ENCODE assay signal across 9 cellular contexts in genomic region chr17:7022791-7023571, GRCh38. TPM values are rescaled to one million over a fixed set of nuclear protein-coding genes. Genes with fewer than 3 reads are reported as not detected.
DNase-seq lines count a peak whose midpoint lies in the region; ATAC-seq, FAIRE-seq and TF ChIP-seq lines count a peak whose summit lies in the region.
"Had no signal": no experiment of that assay in that cellular context is flagged by ENCODE, and none has a peak within 500 bp of the region (broad histone marks: within the 10 kb centered on the region; RNA-seq: fewer than 3 reads in every experiment).

TSS of gene BCL6B (plus strand) at chr17:7023050. CDS start at chr17:7023672, 622 bp downstream.

- peaks cover 11% of the 10 kb centered on the region for H3K23me2 ChIP-seq in H1 (ENCODE audit: low read depth, low read length)

- H3K9me3 ChIP-seq in OCI-LY1 (ENCODE audit: low read length), result no peaks in the 10 kb centered on the region
- no peaks in the 10 kb centered on the region for H3K9me3 ChIP-seq in H1 (ENCODE audit: insufficient read depth in 2 of 2, low read depth in 1 of 2, low read length in 1 of 2)
- H3K9me3 ChIP-seq in mucosa of stomach (ENCODE audit: control insufficient read depth, low read length), result no peaks in the 10 kb centered on the region

- H3K4me2 ChIP-seq in OCI-LY1 (ENCODE audit: low read length) (peak within 1 kb of the TSS; percentile 47), H1 (ENCODE audit: insufficient read depth in 1 of 2, low read depth in 2 of 2, low read length in 2 of 2) (peak within 1 kb of the TSS; percentile 91 to 97)

- H3K9me2 ChIP-seq in OCI-LY1 (ENCODE audit: low read depth, low read length), result no peaks in the 10 kb centered on the region

- H3K18ac ChIP-seq in H1 (ENCODE audit: extremely low read depth, low read length), result peak within 1 kb of the TSS; percentile 78; the same call in 1 of the 2 replicates

- H2BK5ac ChIP-seq in H1 (ENCODE audit: low read depth, low read length), result no peak within 1 kb of the TSS; the same call in 1 of the 2 replicates

- POLR2A ChIA-PET in H1 (lab: Charles Lee; ENCODE audit: partially characterized antibody), result interaction anchor here (0.8 to 3.3 kb wide), 4 partner anchors 8 to 20 kb away, joined by 3 to 15 read pairs (median 8); partner anchors contain the start of genes RNASEK and SLC16A13

- peak within 1 kb of the TSS; percentile 34 for H4K91ac ChIP-seq in H1 (replicated peaks; ENCODE audit: insufficient read length, low read length)

- ATAC-seq in GM21360 (IDR thresholded peaks at IDR 0.05; ENCODE audit: unreplicated experiment), result no peak

- H3K4me3 ChIP-seq in ACC112 (ENCODE audit: low read depth, low read length) (peak within 1 kb of the TSS; percentile 65), OCI-LY1 (ENCODE audit: low read depth, low read length, poor library complexity, severe bottlenecking) (peak within 1 kb of the TSS; percentile 43), H1 (ENCODE audit: extremely low read depth in 1 of 4, insufficient read depth in 2 of 4, low read depth in 3 of 4, low read length in 4 of 4) (peak within 1 kb of the TSS; percentile 57 to 68 (median 59)), mucosa of stomach (ENCODE audit: low read length) (peak within 1 kb of the TSS; percentile 14)

- H2BK12ac ChIP-seq in H1 (ENCODE audit: low read depth, low read length), result 0 out of 2 replicates have a peak within 1 kb of the TSS, but pooled peaks have one; percentile 14

- H3F3A ChIP-seq in OCI-LY1 (ENCODE audit: insufficient read depth, low read length), result no peaks in the 10 kb centered on the region

- no peaks in the 10 kb centered on the region for H4K20me1 ChIP-seq in OCI-LY1 (ENCODE audit: insufficient read depth, low read length)
- H4K20me1 ChIP-seq in H1 (replicated peaks in 1 of 2; ENCODE audit: control insufficient read depth in 1 of 2, insufficient read depth in 2 of 2, low read length in 2 of 2), result no peaks in the 10 kb centered on the region

- H3K23ac ChIP-seq in H1 (ENCODE audit: insufficient read length), result no peak within 1 kb of the TSS

- peak within 1 kb of the TSS; percentile 14 for H3K56ac ChIP-seq in H1 (replicated peaks; ENCODE audit: insufficient read length, low read depth, low read length)

- peaks cover 7% of the 10 kb centered on the region for H3K4me1 ChIP-seq in ACC112 (ENCODE audit: control insufficient read depth, insufficient read depth, low read length, unreplicated experiment)
- H3K4me1 ChIP-seq in OCI-LY1 (ENCODE audit: insufficient read depth, low read length, severe bottlenecking), result peaks cover 14% of the 10 kb centered on the region
- H3K4me1 ChIP-seq in H1 (replicated peaks in 1 of 4; ENCODE audit: control insufficient read depth in 3 of 4, insufficient read depth in 4 of 4, low read length in 3 of 4), result peaks cover 0 to 15% (median 5%) of the 10 kb centered on the region in 4 experiments; a peak in 6 of 7 replicates
- peaks cover 27% of the 10 kb centered on the region for H3K4me1 ChIP-seq in mucosa of stomach (ENCODE audit: control insufficient read depth, insufficient read depth, low read length)

- H3K36me3 ChIP-seq in ACC112 (ENCODE audit: insufficient read depth, low read length), result no peaks in the 10 kb centered on the region
- H3K36me3 ChIP-seq in OCI-LY1 (ENCODE audit: insufficient read depth, low read length), result no peaks in the 10 kb centered on the region
- peaks cover 0 to 8% (median 3%) of the 10 kb centered on the region in 4 experiments; a peak in 1 of 8 replicates for H3K36me3 ChIP-seq in H1 (ENCODE audit: control insufficient read depth in 2 of 4, insufficient read depth in 4 of 4, low read length in 3 of 4)
- no peaks in the 10 kb centered on the region for H3K36me3 ChIP-seq in mucosa of stomach (ENCODE audit: control insufficient read depth, insufficient read depth, low read length)

- CTCF ChIA-PET in H1 (lab: Charles Lee; ENCODE audit: partially characterized antibody), result interaction anchor here (1.0 to 3.2 kb wide), 12 partner anchors 9 to 356 kb away, joined by 3 to 34 read pairs (median 4); partner anchors contain the start of gene ALOX12

- peak within 1 kb of the TSS; percentile 75; the same call in 1 of the 2 replicates for H4K8ac ChIP-seq in H1 (ENCODE audit: extremely low read depth, insufficient read depth, low read length)

- no peak for TF ChIP-seq CTCF in OCI-LY1 (IDR thresholded peaks at IDR 0.05; ENCODE audit: low read length)
- no peak for TF ChIP-seq CTCF in H1 (IDR thresholded peaks at IDR 0.05; ENCODE audit: control extremely low read depth in 1 of 3, insufficient read depth in 1 of 3, low read depth in 1 of 3, low read length in 3 of 3)

- TF ChIP-seq POLR2A in H1 (IDR thresholded peaks at IDR 0.05; ENCODE audit: control extremely low read depth in 1 of 2, low read depth in 2 of 2, low read length in 2 of 2), result no peak; a peak in 1 of 3 replicates

- no peak within 1 kb of the TSS for H2AK5ac ChIP-seq in H1 (ENCODE audit: low read depth, low read length)

- H2BK120ac ChIP-seq in H1 (replicated peaks; ENCODE audit: low read depth, low read length), result peak within 1 kb of the TSS; percentile 18

- 5% methylated on average over 24 of the region's 46 CpGs; no CpG with 5 or more reads in 1 of the 2 experiments for WGBS in H1 (ENCODE audit: extremely low coverage in 1 of 2, insufficient coverage in 1 of 2, insufficient read length in 1 of 2, insufficient replicate concordance in 2 of 2, low coverage in 1 of 2, low lambda C conversion rate in 2 of 2, missing lambda C conversion rate in 1 of 2), 2 experiments

- peak within 1 kb of the TSS; percentile 83 for H2BK15ac ChIP-seq in H1 (ENCODE audit: low read length)

- H3K9ac ChIP-seq in OCI-LY1 (ENCODE audit: low read length) (peak within 1 kb of the TSS; percentile 32; the same call in 1 of the 2 replicates), H1 (replicated peaks in 1 of 4; ENCODE audit: extremely low read depth in 1 of 4, low read depth in 3 of 4, low read length in 3 of 4) (peak within 1 kb of the TSS in 3 of 4 experiments; percentile 36 to 59 (median 46); a peak in 6 of 7 replicates), mucosa of stomach (ENCODE audit: low read length) (peak within 1 kb of the TSS; percentile 57)

- H2BK20ac ChIP-seq in H1 (ENCODE audit: low read length), result 0 out of 2 replicates have a peak within 1 kb of the TSS, but pooled peaks have one; percentile 72

- H3K27me3 ChIP-seq in ACC112 (ENCODE audit: insufficient read depth, low read length), result peaks cover 13% of the 10 kb centered on the region
- no peaks in the 10 kb centered on the region for H3K27me3 ChIP-seq in OCI-LY1 (ENCODE audit: insufficient read depth, low read length)
- H3K27me3 ChIP-seq in H1 (replicated peaks in 1 of 4; ENCODE audit: control insufficient read depth in 3 of 4, extremely low read depth in 1 of 4, insufficient read depth in 3 of 4, low read length in 3 of 4), result peaks cover 0 to 16% (median 14%) of the 10 kb centered on the region in 4 experiments; a peak in 6 of 7 replicates
- peaks cover 19% of the 10 kb centered on the region for H3K27me3 ChIP-seq in mucosa of stomach (ENCODE audit: control insufficient read depth, insufficient read depth, low read length)

- H2AFZ ChIP-seq in ACC112 (ENCODE audit: low read length, unreplicated experiment) (no peak within 1 kb of the TSS), OCI-LY1 (ENCODE audit: low read length) (no peak within 1 kb of the TSS), H1 (ENCODE audit: low read length) (peak within 1 kb of the TSS; percentile 74)

- no peak within 1 kb of the TSS for H4K5ac ChIP-seq in H1 (ENCODE audit: insufficient read length, low read depth, low read length)

- peak within 1 kb of the TSS; percentile 25 for H3K4ac ChIP-seq in H1 (replicated peaks; ENCODE audit: insufficient read length, low read depth, low read length)

- no peak for TF ChIP-seq EP300 in H1 (IDR thresholded peaks at IDR 0.05; ENCODE audit: borderline replicate concordance in 1 of 2, low read depth in 2 of 2, low read length in 2 of 2)

- no peaks in the 10 kb centered on the region for H3K79me1 ChIP-seq in H1 (ENCODE audit: low read depth, low read length)

- peak in 1 of 2 experiments; percentile 74 for DNase-seq in H1 (ENCODE audit: low read depth in 1 of 2, low spot score in 2 of 2)
- DNase-seq in NCI-H1417 treated with DMSO at 0.1 percent for 48 hours (lab: John Stamatoyannopoulos, UW), result no peak
- DNase-seq in SHP77 treated with DMSO at 0.1 percent for 48 hours (lab: John Stamatoyannopoulos, UW), result no peak
- DNase-seq in NOMO-1 (lab: John Stamatoyannopoulos, UW; ENCODE audit: unreplicated experiment in 2 of 2), result no peak
- DNase-seq: SIG-M5 had no signal

- H3K14ac ChIP-seq in H1 (ENCODE audit: insufficient read length), result no peak within 1 kb of the TSS

- H3K27ac ChIP-seq in ACC112 (ENCODE audit: low read depth, low read length) (no peak within 1 kb of the TSS), OCI-LY1 (ENCODE audit: low read depth, low read length, poor library complexity, severe bottlenecking) (no peak within 1 kb of the TSS), H1 (ENCODE audit: low read depth, low read length) (no peak within 1 kb of the TSS)

- TF ChIP-seq RAD21 in H1 (IDR thresholded peaks at IDR 0.05 in 1 of 2, conservative IDR thresholded peaks at IDR 0.05 in 1 of 2; ENCODE audit: low read depth in 2 of 2, low read length in 2 of 2), result no peak

- FAIRE-seq in H1 (lab: Jason Lieb, UNC), result no peak

- H3K79me2 ChIP-seq in ACC112 (ENCODE audit: control insufficient read depth, insufficient read depth, low read length, unreplicated experiment), result no peaks in the 10 kb centered on the region
- H3K79me2 ChIP-seq in OCI-LY1 (ENCODE audit: insufficient read depth, low read length), result no peaks in the 10 kb centered on the region
- H3K79me2 ChIP-seq in H1 (ENCODE audit: control insufficient read depth in 1 of 2, insufficient read depth in 2 of 2, low read length in 2 of 2), result no peaks in the 10 kb centered on the region

TF ChIP-seq in H1, 55 proteins besides CTCF, POLR2A, EP300 and RAD21 (continues in another document):
- TF ChIP-seq MAX (IDR thresholded peaks at IDR 0.05) (peak; percentile 10; the same call in 1 of the 2 replicates), PHF8 (conservative IDR thresholded peaks at IDR 0.05; ENCODE audit: low read depth, low read length) (0 out of 2 replicates have a peak, but pooled peaks have one; percentile 39), BCL11A (IDR thresholded peaks at IDR 0.05; ENCODE audit: low read depth in 2 of 2, low read length in 2 of 2) (no peak), CHD2 (IDR thresholded peaks at IDR 0.05; ENCODE audit: low read length) (no peak)

RNA-seq across cellular contexts. Expression of gene BCL6B, which starts in this region (rescaled TPM):
- 7.4 and 8.7 TPM in 2 replicates for total RNA-seq in H1 (2021; fragmentation: NEBNext Ultra II Directional; extraction: Animal tissue kit (Norgen Biotek cat#: 25700))
- polyA plus RNA-seq in H1 (2011; rRNA removed), result 6.6 and 7.0 TPM in 2 replicates
- 3.5 TPM for polyA plus RNA-seq in H1 (2011; cell fraction: cytosol; rRNA removed)
- polyA plus RNA-seq in H1 (2011; cell fraction: nucleus; rRNA removed), result 10.1 TPM
- polyA plus RNA-seq in H1 (2012, experiment 1 of 2), result 8.1 to 10.9 TPM (median 8.9 TPM) in 4 replicates
- 8.4 TPM for polyA plus RNA-seq in H1 (2012, experiment 2 of 2)
- 5.3 TPM for polyA plus RNA-seq in H1 (2013, experiment 1 of 2)
- polyA plus RNA-seq in H1 (2013, experiment 2 of 2), result 4.8 TPM
- 3.6 and 6.1 TPM in 2 replicates for polyA minus RNA-seq in H1 (2011; rRNA and poly(A)+ RNA removed)
- 4.3 TPM for polyA minus RNA-seq in H1 (2011; cell fraction: cytosol; rRNA and poly(A)+ RNA removed)
- polyA minus RNA-seq in H1 (2011; cell fraction: nucleus; rRNA and poly(A)+ RNA removed), result 8.0 TPM

Comparison
In these comparisons a context has a peak if more than half of its experiments do, and no peak if none do; other contexts are left out.
1. H3K4me3 ChIP-seq: peak in every context shown above with its lines; median percentile 65 in ACC112; 59 in H1; 43 in OCI-LY1; 14 in mucosa of stomach.